In genomic region chrX:74251006-74251930, GRCh38 we compare ENCODE assay signal across 10 cellular contexts. TPM values are rescaled to one million over a fixed set of nuclear protein-coding genes. Genes with fewer than 3 reads are reported as not detected.
A peak's percentile ranks its signal among the peaks of the same experiment; 100 is the strongest.
DNase-seq lines count a peak whose midpoint lies in the region; ATAC-seq, FAIRE-seq and TF ChIP-seq lines count a peak whose summit lies in the region.
"Had no signal": no experiment of that assay in that cellular context is flagged by ENCODE, and none has a peak within 500 bp of the region (broad histone marks: within the 10 kb centered on the region; RNA-seq: fewer than 3 reads in every experiment).

No MANE protein-coding gene starts in this region.

- TF ChIP-seq CTCF in PC-9 (conservative IDR thresholded peaks at IDR 0.05) (no peak), fibroblast of lung (conservative IDR thresholded peaks at IDR 0.05 in 1 of 2, IDR thresholded peaks at IDR 0.05 in 1 of 2; ENCODE audit: low read depth in 1 of 2, low read length in 2 of 2) (no peak), pancreas (IDR thresholded peaks at IDR 0.05) (no peak), BE2C (IDR thresholded peaks at IDR 0.05; ENCODE audit: low read depth, low read length) (no peak), GM10266 (IDR thresholded peaks at IDR 0.05; ENCODE audit: control insufficient read depth, insufficient read depth, low read depth, missing control alignments) (no peak)

- H3K79me2 ChIP-seq in PC-9 (ENCODE audit: low read depth) (peaks cover 9% of the 10 kb centered on the region; the same call in 1 of the 2 replicates), fibroblast of lung (ENCODE audit: control insufficient read depth, insufficient read depth, low read length) (no peaks in the 10 kb centered on the region)

- H3K4me3 ChIP-seq in PC-9 (no peak overlapping the region), fibroblast of lung (replicated peaks in 1 of 4; ENCODE audit: control extremely low read depth in 1 of 4, insufficient read depth in 1 of 4, low read depth in 3 of 4, low read length in 4 of 4) (no peak overlapping the region), pancreas (no peak overlapping the region), BE2C (ENCODE audit: low read depth, low read length) (no peak overlapping the region)

- H4K20me1 ChIP-seq in PC-9 (ENCODE audit: insufficient read depth) (no peaks in the 10 kb centered on the region), fibroblast of lung (ENCODE audit: control insufficient read depth, extremely low read depth, insufficient read depth, low read length) (no peaks in the 10 kb centered on the region)

- peak in 3 of 4 donors; percentile 28 to 59 (median 50) for ATAC-seq in pancreas
- ATAC-seq in GM19395 (IDR thresholded peaks at IDR 0.05; ENCODE audit: unreplicated experiment), result no peak
- ATAC-seq in activated CD4-positive, CD25-positive, alpha-beta regulatory T cell treated with anti-CD3 and anti-CD28 coated beads, Interleukin-2, amount 50 U/mL, for 24 hours, result no peak

- H3K9me3 ChIP-seq in PC-9 (ENCODE audit: insufficient read depth, low read depth) (no peaks in the 10 kb centered on the region), fibroblast of lung (ENCODE audit: control insufficient read depth, insufficient read depth, low read depth, low read length) (no peaks in the 10 kb centered on the region), pancreas (no peaks in the 10 kb centered on the region), BE2C (no peaks in the 10 kb centered on the region)

- H3K4me2 ChIP-seq in PC-9 (peak overlapping the region; percentile 34), fibroblast of lung (ENCODE audit: extremely low read depth, insufficient read depth, low read length) (no peak overlapping the region)

- H3F3A ChIP-seq in PC-9 (ENCODE audit: insufficient read depth, low read depth), result 0 out of 2 replicates have a peak, but pooled peaks cover 7% of the 10 kb centered on the region

- WGBS in pancreas, 2 donors, result 56 to 83% methylated on average over 2 of the region's 2 CpGs

- H2AFZ ChIP-seq in PC-9 (no peak overlapping the region), fibroblast of lung (ENCODE audit: low read length) (no peak overlapping the region)

- H3K4me1 ChIP-seq in PC-9 (replicated peaks; ENCODE audit: insufficient read depth) (peaks cover 23% of the 10 kb centered on the region), fibroblast of lung (ENCODE audit: control insufficient read depth, extremely low read depth, insufficient read depth, low read length) (no peaks in the 10 kb centered on the region), pancreas (no peaks in the 10 kb centered on the region), BE2C (no peaks in the 10 kb centered on the region)

- H3K27ac ChIP-seq in PC-9, result peak overlapping the region; percentile 81
- no peak overlapping the region for H3K27ac ChIP-seq in fibroblast of lung (ENCODE audit: insufficient read depth, low read length)
- H3K27ac ChIP-seq in pancreas, result no peak overlapping the region

- H3K9ac ChIP-seq in fibroblast of lung (ENCODE audit: insufficient read depth, low read length), result no peak overlapping the region

- CTCF ChIA-PET in PC-9 (lab: Charles Lee), result no interaction called here

- BruUV-seq in PC-9 (replicated peaks; lab: Mats Ljungman, UMichigan), result no TSS peak

- FAIRE-seq in pancreas (lab: Jason Lieb, UNC), result peak; percentile 69

- H3K27me3 ChIP-seq in PC-9 (ENCODE audit: insufficient read depth, low read depth), result no peaks in the 10 kb centered on the region
- no peaks in the 10 kb centered on the region for H3K27me3 ChIP-seq in fibroblast of lung (ENCODE audit: control insufficient read depth, insufficient read depth, low read length)
- no peaks in the 10 kb centered on the region for H3K27me3 ChIP-seq in pancreas
- no peaks in the 10 kb centered on the region for H3K27me3 ChIP-seq in BE2C

- intact Hi-C loops in PC-9 (cut with micrococcal nuclease; ENCODE audit: unreplicated experiment), result no loop called here
- intact Hi-C loops in pancreas (cut with DNase I), result no loop called here

- H3K36me3 ChIP-seq in PC-9 (ENCODE audit: low read depth) (no peaks in the 10 kb centered on the region; the same call in 1 of the 2 replicates), fibroblast of lung (ENCODE audit: control insufficient read depth, insufficient read depth, low read length) (no peaks in the 10 kb centered on the region), pancreas (no peaks in the 10 kb centered on the region), BE2C (no peaks in the 10 kb centered on the region; the same call in 1 of the 2 replicates)

- H3K9me2 ChIP-seq in PC-9 (ENCODE audit: insufficient read depth), result no peaks in the 10 kb centered on the region

- POLR2A ChIA-PET in PC-9 (lab: Charles Lee; ENCODE audit: unreplicated experiment), result interaction anchor here (0.6 kb wide), 1 partner anchor 34 kb away, joined by 3 read pairs; no protein-coding TSS in a partner anchor

- peak; percentile 72 for DNase-seq in ELF-1 (ENCODE audit: low read depth, low spot score)
- DNase-seq in PC-9, result peak; percentile 10 to 58
- peak; percentile 50 to 56 for DNase-seq in fibroblast of lung (ENCODE audit: low read depth in 2 of 2)
- DNase-seq in pancreas, result no peak
- no peak for DNase-seq in BE2C
- no peak for DNase-seq in GM10266 (ENCODE audit: extremely low spot score)
- DNase-seq: activated CD4-positive, alpha-beta T cell treated with anti-CD3 and anti-CD28 coated beads, Interleukin-2, amount 10 ng/mL, durations not matched to agents 24 days and 14 days; NCI-H1092 treated with DMSO at 0.1 percent for 48 hours had no signal

RNA-seq across cellular contexts. Expression of gene ZCCHC13, which starts 52.7 kb away (rescaled TPM):
- total RNA-seq in PC-9 (2021) (not detected in 2 replicates), fibroblast of lung (not detected in 2 replicates), pancreas (not detected)
- polyA plus RNA-seq in fibroblast of lung (not detected in 2 replicates), pancreas (not detected)
- polyA plus RNA-seq in fibroblast of lung (2012), result not detected in 2 replicates
- not detected in 2 replicates for polyA minus RNA-seq in fibroblast of lung (ENCODE audit: low replicate concordance)
- polyA plus RNA-seq in BE2C (2012; ENCODE audit: insufficient read depth, insufficient read length, low read depth), result not detected
- total RNA-seq: activated CD4-positive, alpha-beta T cell treated with anti-CD3 and anti-CD28 coated beads, Interleukin-2, amount 10 ng/mL, durations not matched to agents 24 days and 14 days had no signal

Comparison
In these comparisons a context has a peak if more than half of its experiments do, and no peak if none do; other contexts are left out.
1. DNase-seq: peak in ELF-1 (single experiment), PC-9 (2 of 2) and fibroblast of lung (2 of 2); none in pancreas (0 of 6), BE2C (single experiment) and GM10266 (single experiment).
2. ATAC-seq: peak in pancreas (3 of 4); none in GM19395 (single experiment) and activated CD4-positive, CD25-positive, alpha-beta regulatory T cell treated with anti-CD3 and anti-CD28 coated beads, Interleukin-2, amount 50 U/mL, for 24 hours (0 of 2).